In the genomic region with DNA sequence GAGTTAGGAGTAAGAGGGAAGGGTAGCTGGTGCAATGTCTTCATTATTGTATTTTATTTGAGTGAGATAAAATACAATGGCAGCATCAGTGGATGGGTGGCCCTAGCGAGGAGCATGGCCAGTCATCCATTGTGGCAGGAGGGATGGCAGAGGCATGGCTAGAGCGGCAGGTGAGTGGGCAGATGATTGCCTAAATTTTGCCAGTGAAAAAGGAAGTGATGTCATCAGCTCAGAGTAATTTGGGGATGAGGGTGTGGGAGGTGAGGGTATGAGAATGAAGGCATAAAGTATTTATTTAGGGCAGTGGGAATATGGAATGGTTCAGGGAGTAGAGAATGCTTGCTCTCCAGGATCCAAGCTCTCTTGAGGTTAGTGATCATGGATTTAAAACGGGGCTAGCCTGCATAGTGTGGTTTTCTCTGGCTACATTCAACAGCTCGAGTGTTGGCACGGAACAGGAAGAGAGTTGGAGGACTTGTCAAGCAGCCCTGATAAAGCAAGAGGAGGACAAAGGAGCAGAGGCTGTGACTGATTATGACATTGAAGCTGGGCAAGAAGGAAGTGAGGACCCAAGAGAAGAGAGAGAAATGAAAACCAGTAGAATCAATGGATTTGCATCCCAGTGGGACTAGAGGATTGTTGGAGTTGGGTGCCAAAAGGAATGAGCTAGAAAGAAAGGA, we compare ENCODE assay signal across 15 cellular contexts. TPM values are rescaled to one million over a fixed set of nuclear protein-coding genes. Genes with fewer than 3 reads are reported as not detected.
A peak's percentile ranks its signal among the peaks of the same experiment; 100 is the strongest.
DNase-seq lines count a peak whose midpoint lies in the region; ATAC-seq, FAIRE-seq and TF ChIP-seq lines count a peak whose summit lies in the region.
"Had no signal": no experiment of that assay in that cellular context is flagged by ENCODE, and none has a peak within 500 bp of the region (broad histone marks: within the 10 kb centered on the region; RNA-seq: fewer than 3 reads in every experiment).

No MANE protein-coding gene starts in this region.

- H3K4me2 ChIP-seq in PC-3 (ENCODE audit: low read length): peak overlapping the region; percentile 9; the same call in 1 of the 2 replicates
- H3K4me2 ChIP-seq: GM23338 had no signal

- no peaks in the 10 kb centered on the region for H3K36me3 ChIP-seq in PC-3 (ENCODE audit: low read depth, low read length)
- H3K36me3 ChIP-seq in pancreas: no peaks in the 10 kb centered on the region

- H3K4me1 ChIP-seq in PC-3 (ENCODE audit: insufficient read depth, low read length): peaks cover 27% of the 10 kb centered on the region
- no peaks in the 10 kb centered on the region for H3K4me1 ChIP-seq in pancreas

- no peaks in the 10 kb centered on the region for H3K79me2 ChIP-seq in PC-3 (ENCODE audit: low read length)

- intact Hi-C loops in PC-3 (cut with micrococcal nuclease) (no loop called here), pancreas (cut with DNase I) (no loop called here)

- no peaks in the 10 kb centered on the region for H3K9me3 Mint-ChIP-seq in endothelial cell (ENCODE audit: unreplicated experiment)
- H3K9me3 Mint-ChIP-seq: GM23338 had no signal

- H3K4me1 Mint-ChIP-seq in endothelial cell (ENCODE audit: unreplicated experiment): no peaks in the 10 kb centered on the region
- H3K4me1 Mint-ChIP-seq: GM23338, nephron progenitor cell had no signal

- H3K27ac ChIP-seq in PC-3 (ENCODE audit: low read length): peak overlapping the region; percentile 51
- H3K27ac ChIP-seq in epithelial cell of prostate: peak overlapping the region; percentile 70
- peak overlapping the region in 2 of 4 donors; percentile 13 to 50 for H3K27ac ChIP-seq in pancreas

- CTCF ChIA-PET in PC-3 (lab: Charles Lee): no interaction called here

- H3K27me3 ChIP-seq in PC-3 (ENCODE audit: low read length): no peaks in the 10 kb centered on the region
- H3K27me3 ChIP-seq in pancreas: no peaks in the 10 kb centered on the region

- H3K9me2 ChIP-seq in PC-3 (replicated peaks; ENCODE audit: low read length): no peaks in the 10 kb centered on the region

- no peak overlapping the region for H3K4me3 Mint-ChIP-seq in endothelial cell (ENCODE audit: unreplicated experiment)
- H3K4me3 Mint-ChIP-seq: GM23338, nephron progenitor cell had no signal

- H2AFZ ChIP-seq in PC-3 (ENCODE audit: low read length): no peak overlapping the region
- H2AFZ ChIP-seq: GM23338 had no signal

- WGBS in pancreas, 2 donors: 40 to 41% methylated on average over 5 of the region's 5 CpGs

- no TSS peak for BruUV-seq in PC-3 (replicated peaks; lab: Mats Ljungman, UMichigan)

- H3K9ac ChIP-seq in PC-3 (ENCODE audit: low read length): no peak overlapping the region

- H3K9me3 ChIP-seq in PC-3 (ENCODE audit: low read length) (no peaks in the 10 kb centered on the region), pancreas (no peaks in the 10 kb centered on the region)

- no peaks in the 10 kb centered on the region for H4K20me1 ChIP-seq in PC-3 (ENCODE audit: low read length)

- TF ChIP-seq CTCF in PC-3 (conservative IDR thresholded peaks at IDR 0.05; ENCODE audit: low read depth, low read length): no peak
- no peak for TF ChIP-seq CTCF in pancreas (IDR thresholded peaks at IDR 0.05)
- no peak for TF ChIP-seq CTCF in endothelial cell (IDR thresholded peaks at IDR 0.05; ENCODE audit: unreplicated experiment)

- DNase-seq in NCI-H2029 treated with DMSO at 0.1 percent for 48 hours (lab: John Stamatoyannopoulos, UW) (peak; percentile 33), NCI-H2029 (lab: John Stamatoyannopoulos, UW) (no peak), PC-3 (peak; percentile 4), epithelial cell of prostate (ENCODE audit: low read depth, low spot score) (peak; percentile 18), pancreas (no peak), endothelial cell (ENCODE audit: low spot score) (no peak), mesenteric fat pad (ENCODE audit: low spot score) (no peak)
- DNase-seq: activated effector memory CD4-positive, alpha-beta T cell treated with Interleukin-2 at 50 U/mL for 16 hours; effector CD4-positive, alpha-beta T cell; GDM1; nephron progenitor cell had no signal

- H3K36me3 Mint-ChIP-seq in endothelial cell (ENCODE audit: low read depth, unreplicated experiment): no peaks in the 10 kb centered on the region

- POLR2A ChIA-PET in PC-3 (lab: Charles Lee; ENCODE audit: unreplicated experiment): no interaction called here

- FAIRE-seq in pancreas (lab: Jason Lieb, UNC): no peak

- H3F3A ChIP-seq in PC-3 (ENCODE audit: low read length, unreplicated experiment): no peaks in the 10 kb centered on the region

- no peak for ATAC-seq in PC-3
- ATAC-seq in pancreas: peak in 3 of 4 donors; percentile 40 to 52 (median 40)
- no peak for ATAC-seq in GM21390 (IDR thresholded peaks at IDR 0.05; ENCODE audit: unreplicated experiment)
- ATAC-seq: GM23338 had no signal

- no peak overlapping the region for H3K27ac Mint-ChIP-seq in endothelial cell (ENCODE audit: unreplicated experiment)
- H3K27ac Mint-ChIP-seq: GM23338, nephron progenitor cell had no signal

- no peak overlapping the region for H3K4me3 ChIP-seq in PC-3 (ENCODE audit: low read length)
- H3K4me3 ChIP-seq in pancreas: no peak overlapping the region
- H3K4me3 ChIP-seq: GM23338 had no signal

- H3K27me3 Mint-ChIP-seq in endothelial cell (ENCODE audit: unreplicated experiment): no peaks in the 10 kb centered on the region

RNA-seq across cellular contexts. Expression of a gene that starts 18.7 kb away (rescaled TPM):
- total RNA-seq in PC-3 (2014; rRNA removed) (not detected in 2 replicates), pancreas (10 to 100 TPM in 3 of 6 donors, 1 to 10 TPM in 3; 5.2 to 17.4 (median 10.3) TPM), endothelial cell (ENCODE audit: unreplicated experiment) (not detected), mesenteric fat pad (not detected)
- 10 to 100 TPM; 13.1 to 17.7 TPM for polyA plus RNA-seq in pancreas
- total RNA-seq: A673, GM23338, subcutaneous adipose tissue had no signal
- polyA plus RNA-seq: GM23338 had no signal

RNA-seq across cellular contexts. Expression of a gene that starts 24.7 kb away (rescaled TPM):
- total RNA-seq in PC-3 (2014; rRNA removed) (not detected in 2 replicates), pancreas (not detected), endothelial cell (ENCODE audit: unreplicated experiment) (not detected), mesenteric fat pad (not detected)
- not detected for polyA plus RNA-seq in pancreas
- total RNA-seq: A673, GM23338, subcutaneous adipose tissue had no signal
- polyA plus RNA-seq: GM23338 had no signal

RNA-seq across cellular contexts. Expression of a gene that starts 46.6 kb away (rescaled TPM):
- total RNA-seq in PC-3 (2014; rRNA removed) (5.4 and 10.5 TPM in 2 replicates), pancreas (100 to 1,000 TPM in 4 of 6 donors, 10 to 100 TPM in 2; 45.0 to 328 (median 170) TPM), endothelial cell (ENCODE audit: unreplicated experiment) (not detected), mesenteric fat pad (41.6 TPM)
- polyA plus RNA-seq in pancreas: 100 to 1,000 TPM in 1 of 2 donors, 10 to 100 TPM in 1; 45.7 to 246 TPM
- total RNA-seq: A673, GM23338 had no signal
- polyA plus RNA-seq: GM23338 had no signal

RNA-seq across cellular contexts. Expression of a gene that starts 48.7 kb away (rescaled TPM):
- total RNA-seq in PC-3 (2014; rRNA removed) (not detected in 2 replicates), pancreas (under 1 TPM; 0.19 to 0.70 (median 0.34) TPM), endothelial cell (ENCODE audit: unreplicated experiment) (not detected), mesenteric fat pad (not detected)
- polyA plus RNA-seq in pancreas: 1 to 10 TPM; 1.1 to 4.3 TPM
- total RNA-seq: A673, GM23338, subcutaneous adipose tissue had no signal

Comparison
In these comparisons a context has a peak if more than half of its experiments do, and no peak if none do; other contexts are left out.
1. DNase-seq: peak in NCI-H2029 treated with DMSO at 0.1 percent for 48 hours (single experiment), PC-3 (single experiment) and epithelial cell of prostate (single experiment); none in NCI-H2029 (single experiment), pancreas (0 of 6), endothelial cell (single experiment) and mesenteric fat pad (single experiment).
2. ATAC-seq: peak in pancreas (3 of 4); none in PC-3 (single experiment) and GM21390 (single experiment).